9 cellular contexts compared by ENCODE assay signal in genomic region chr17:18040287-18040858, GRCh38. TPM values are rescaled to one million over a fixed set of nuclear protein-coding genes. Genes with fewer than 3 reads are reported as not detected.
DNase-seq lines count a peak whose midpoint lies in the region; ATAC-seq and TF ChIP-seq lines count a peak whose summit lies in the region.
"Had no signal": no experiment of that assay in that cellular context is flagged by ENCODE, and none has a peak within 500 bp of the region (broad histone marks: within the 10 kb centered on the region; RNA-seq: fewer than 3 reads in every experiment).

No MANE protein-coding gene starts in this region.

- H3K9ac ChIP-seq in HUES48 (ENCODE audit: low read depth, low read length), result no peak overlapping the region

- in situ Hi-C loops in brain microvascular endothelial cell (cut with HindIII; ENCODE audit: low pct_ligation_motif_present, low sequenced_read_pairs), result no loop called here

- no peaks in the 10 kb centered on the region for H3K27me3 ChIP-seq in A673 (replicated peaks; ENCODE audit: insufficient read depth, low read depth, low read length, poor library complexity)
- no peaks in the 10 kb centered on the region for H3K27me3 ChIP-seq in HUES48 (ENCODE audit: control insufficient read depth, insufficient read depth, low read length)
- H3K27me3 ChIP-seq in brain microvascular endothelial cell (replicated peaks), result no peaks in the 10 kb centered on the region

- CTCF ChIA-PET in A673 (lab: Charles Lee), result no interaction called here

- DNase-seq in A673 (ENCODE audit: low spot score), result no peak
- DNase-seq in brain microvascular endothelial cell, result no peak
- DNase-seq in NCI-H1436 (lab: John Stamatoyannopoulos, UW), result no peak
- no peak for DNase-seq in Kasumi-1 (lab: John Stamatoyannopoulos, UW)
- DNase-seq in NCI-H2171 (lab: John Stamatoyannopoulos, UW), result no peak
- DNase-seq: stimulated activated CD4-positive, alpha-beta T cell treated with anti-CD3 and anti-CD28 coated beads, Interleukin-4, amount 100 ng/mL, for 4 hours had no signal

- H3K4me3 ChIP-seq in A673 (ENCODE audit: low read depth, low read length, poor library complexity, severe bottlenecking) (peak overlapping the region; percentile 80), HUES48 (ENCODE audit: low read depth, low read length) (peak overlapping the region; percentile 91), brain microvascular endothelial cell (ENCODE audit: low read depth, low read length) (peak overlapping the region; percentile 94), mesodermal cell (ENCODE audit: extremely low read depth, insufficient read depth, low read length, poor library complexity, severe bottlenecking) (peak overlapping the region; percentile 79)

- POLR2A ChIA-PET in A673 (lab: Charles Lee; ENCODE audit: low non-redundant PET), result no interaction called here

- WGBS in mesodermal cell (ENCODE audit: insufficient coverage in 2 of 2), 2 experiments, result 46 to 47% methylated on average over 6 of the region's 6 CpGs

- ATAC-seq in GM18498 (IDR thresholded peaks at IDR 0.05; ENCODE audit: unreplicated experiment), result no peak

- H3K4me1 ChIP-seq in A673 (ENCODE audit: insufficient read depth, low read length, poor library complexity, severe bottlenecking) (no peaks in the 10 kb centered on the region), HUES48 (ENCODE audit: control insufficient read depth, insufficient read depth, low read length) (peaks cover 5% of the 10 kb centered on the region; the same call in 1 of the 2 replicates), mesodermal cell (ENCODE audit: control insufficient read depth, insufficient read depth, low read length, poor library complexity, severe bottlenecking) (peaks cover 10% of the 10 kb centered on the region)

- H3K36me3 ChIP-seq in A673 (ENCODE audit: insufficient read depth, low read length, poor library complexity, severe bottlenecking) (peaks cover 2% of the 10 kb centered on the region), HUES48 (ENCODE audit: control insufficient read depth, insufficient read depth, low read length) (peaks cover 5% of the 10 kb centered on the region; the same call in 1 of the 2 replicates), brain microvascular endothelial cell (replicated peaks) (no peaks in the 10 kb centered on the region), mesodermal cell (ENCODE audit: control insufficient read depth, insufficient read depth, low read length) (peaks cover 4% of the 10 kb centered on the region)

- H3K27ac ChIP-seq in A673 (ENCODE audit: low read depth, low read length, poor library complexity, severe bottlenecking), result peak overlapping the region; percentile 80
- H3K27ac ChIP-seq in HUES48 (ENCODE audit: low read depth, low read length), result no peak overlapping the region
- H3K27ac ChIP-seq in brain microvascular endothelial cell, result no peak overlapping the region
- no peak overlapping the region for H3K27ac ChIP-seq in mesodermal cell (ENCODE audit: low read depth, low read length, severe bottlenecking)

- intact Hi-C loops in A673 (cut with micrococcal nuclease; ENCODE audit: unreplicated experiment), result no loop called here

- TF ChIP-seq CTCF in A673 (conservative IDR thresholded peaks at IDR 0.05; ENCODE audit: low read depth, low read length) (no peak), brain microvascular endothelial cell (IDR thresholded peaks at IDR 0.05; ENCODE audit: low read depth, low read length, missing control alignments) (no peak)

- no TSS peak for BruUV-seq in A673 (replicated peaks; lab: Mats Ljungman, UMichigan)

- H3K9me3 ChIP-seq in A673 (ENCODE audit: low read depth, low read length, poor library complexity, severe bottlenecking) (no peaks in the 10 kb centered on the region), HUES48 (ENCODE audit: control insufficient read depth, insufficient read depth, low read length) (no peaks in the 10 kb centered on the region), mesodermal cell (ENCODE audit: control insufficient read depth, low read length) (no peaks in the 10 kb centered on the region)

RNA-seq across cellular contexts. Expression of gene GID4, which starts 1.2 kb away (rescaled TPM):
- total RNA-seq in A673 (2021), result 14.0 and 16.5 TPM in 2 replicates
- 23.8 TPM for polyA plus RNA-seq in mesodermal cell (2013, experiment 1 of 2)
- polyA plus RNA-seq in mesodermal cell (2013, experiment 2 of 2), result 11.4 TPM

RNA-seq across cellular contexts. Expression of gene ATPAF2, which starts 1.4 kb away (rescaled TPM):
- total RNA-seq in A673 (2021), result 30.5 and 33.7 TPM in 2 replicates
- polyA plus RNA-seq in mesodermal cell (2013, experiment 1 of 2), result 23.8 TPM
- 22.6 TPM for polyA plus RNA-seq in mesodermal cell (2013, experiment 2 of 2)

RNA-seq across cellular contexts. Expression of gene DRG2, which starts 47.4 kb away (rescaled TPM):
- 42.7 and 48.4 TPM in 2 replicates for total RNA-seq in A673 (2021)
- 38.3 TPM for polyA plus RNA-seq in mesodermal cell (2013, experiment 1 of 2)
- 33.9 TPM for polyA plus RNA-seq in mesodermal cell (2013, experiment 2 of 2)
